In the genomic region with DNA sequence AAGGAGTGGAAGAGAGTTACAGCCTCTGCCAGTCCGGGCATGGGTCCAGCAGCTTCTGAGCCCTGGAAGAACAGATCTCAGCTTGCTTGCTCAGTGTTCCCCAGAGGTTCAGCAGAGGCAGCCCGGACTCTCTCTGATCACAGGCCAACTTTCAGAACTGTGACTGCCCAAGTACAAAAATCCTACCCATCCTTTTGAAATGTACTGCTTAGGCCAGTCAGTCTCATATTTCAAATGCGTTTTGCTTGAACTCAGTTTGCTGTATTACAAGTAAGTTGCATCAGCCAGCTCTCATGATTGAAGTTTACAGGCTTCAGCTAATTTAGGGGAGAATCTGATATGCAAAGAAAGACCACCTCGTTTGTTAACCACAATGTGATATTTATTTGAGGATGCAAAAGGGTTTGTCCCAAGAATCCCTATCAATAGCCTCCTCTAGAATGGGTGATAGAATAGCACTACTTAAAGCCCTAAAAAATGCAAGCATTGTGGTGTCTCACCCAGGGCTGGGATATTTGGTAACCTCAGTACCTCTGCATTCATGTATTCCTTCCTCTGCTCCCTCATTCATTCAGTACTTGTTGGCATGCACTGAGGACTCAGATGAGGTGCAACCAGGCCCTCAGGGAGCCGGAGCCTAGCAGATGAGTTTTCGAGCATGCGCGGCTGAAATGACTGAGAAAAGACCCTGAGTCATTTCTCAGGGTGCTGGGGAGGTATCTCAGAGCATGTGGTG, we compare ENCODE assay signal across 8 cellular contexts. TPM values are rescaled to one million over a fixed set of nuclear protein-coding genes. Genes with fewer than 3 reads are reported as not detected.
DNase-seq lines count a peak whose midpoint lies in the region; ATAC-seq and TF ChIP-seq lines count a peak whose summit lies in the region.

No MANE protein-coding gene starts in this region.

- TF ChIP-seq CTCF in mammary epithelial cell (conservative IDR thresholded peaks at IDR 0.05 in 1 of 2, IDR thresholded peaks at IDR 0.05 in 1 of 2; ENCODE audit: extremely low read depth in 1 of 2, insufficient read depth in 1 of 2, low read depth in 1 of 2, low read length in 2 of 2), result no peak

- H3K4me2 ChIP-seq in mammary epithelial cell (ENCODE audit: insufficient read depth, low read depth, low read length), result no peak overlapping the region

- ATAC-seq in GM18502 (IDR thresholded peaks at IDR 0.05; ENCODE audit: poor library complexity, unreplicated experiment) (peak; percentile 47), GM21528 (IDR thresholded peaks at IDR 0.05; ENCODE audit: low FRiP score, unreplicated experiment) (no peak)

- H3K9ac ChIP-seq in mammary epithelial cell (ENCODE audit: insufficient read depth, low read length), result no peak overlapping the region

- in situ Hi-C loops in mammary epithelial cell (cut with MboI; ENCODE audit: low sequenced_read_pairs in 2 of 2), result no loop called here

- 55% methylated on average over 8 of the region's 8 CpGs for WGBS in mammary epithelial cell (ENCODE audit: low coverage, missing lambda C conversion rate)

- no peaks in the 10 kb centered on the region for H3K4me1 ChIP-seq in mammary epithelial cell (ENCODE audit: insufficient read depth, low read length)

- H3K4me3 ChIP-seq in mammary epithelial cell (replicated peaks in 1 of 3; ENCODE audit: insufficient read depth in 1 of 3, low read depth in 2 of 3, low read length in 3 of 3), result no peak overlapping the region

- H2AFZ ChIP-seq in mammary epithelial cell (ENCODE audit: low read depth, low read length), result no peak overlapping the region

- H4K20me1 ChIP-seq in mammary epithelial cell (ENCODE audit: insufficient read depth, low read length), result no peaks in the 10 kb centered on the region

- no peaks in the 10 kb centered on the region for H3K27me3 ChIP-seq in mammary epithelial cell (ENCODE audit: insufficient read depth, low read length)

- intact Hi-C loops in mammary epithelial cell (cut with micrococcal nuclease), result no loop called here

- dilution Hi-C loops in mammary epithelial cell (cut with HindIII; ENCODE audit: low sequenced_read_pairs), result no loop called here

- DNase-seq in NCI-H2171 treated with DMSO at 0.1 percent for 48 hours (lab: John Stamatoyannopoulos, UW) (peak; percentile 68), mammary epithelial cell (peak; percentile 9), myocyte (ENCODE audit: low read depth) (peak; percentile 91), NCI-H748 (lab: John Stamatoyannopoulos, UW; ENCODE audit: unreplicated experiment) (no peak), DMS153 treated with DMSO at 0.1 percent for 48 hours (lab: John Stamatoyannopoulos, UW; ENCODE audit: unreplicated experiment) (no peak), activated T-cell treated with anti-CD3 and anti-CD28 coated beads for 4 hours (no peak)

- H3K9me3 ChIP-seq in mammary epithelial cell (replicated peaks; ENCODE audit: insufficient read depth, low read length), result no peaks in the 10 kb centered on the region

- peaks cover 29% of the 10 kb centered on the region for H3K36me3 ChIP-seq in mammary epithelial cell (ENCODE audit: insufficient read depth, low read length)

- H3K27ac ChIP-seq in mammary epithelial cell (ENCODE audit: insufficient read depth, low read depth, low read length), result peak overlapping the region; percentile 7

- CTCF ChIA-PET in mammary epithelial cell (lab: Charles Lee; ENCODE audit: low non-redundant PET), result no interaction called here

- BruUV-seq in mammary epithelial cell (replicated peaks; lab: Mats Ljungman, UMichigan), result no TSS peak

- H3K79me2 ChIP-seq in mammary epithelial cell (ENCODE audit: insufficient read depth, low read length), result peaks cover 57% of the 10 kb centered on the region

RNA-seq across cellular contexts. Expression of a gene that starts 7.0 kb away (rescaled TPM):
- total RNA-seq in mammary epithelial cell (10 to 100 TPM; 47.7 to 58.4 TPM), myocyte (112 and 136 TPM in 2 replicates)
- polyA plus RNA-seq in mammary epithelial cell, result 81.6 TPM
- 82.1 TPM for polyA minus RNA-seq in mammary epithelial cell
- 77.4 TPM for polyA plus RNA-seq in myocyte (2012)

RNA-seq across cellular contexts. Expression of a gene that starts 7.2 kb away (rescaled TPM):
- total RNA-seq in mammary epithelial cell (10 to 100 TPM; 19.8 to 27.8 TPM), myocyte (19.6 and 22.7 TPM in 2 replicates)
- polyA plus RNA-seq in mammary epithelial cell, result 7.5 TPM
- 29.5 TPM for polyA minus RNA-seq in mammary epithelial cell
- polyA plus RNA-seq in myocyte (2012), result 11.1 TPM

RNA-seq across cellular contexts. Expression of a gene that starts 15.1 kb away (rescaled TPM):
- total RNA-seq in mammary epithelial cell (not detected), myocyte (0.35 TPM in 1 of 2 replicates, not detected in the other)
- polyA plus RNA-seq in mammary epithelial cell, result 0.22 TPM
- not detected for polyA minus RNA-seq in mammary epithelial cell
- 0.93 TPM for polyA plus RNA-seq in myocyte (2012)

RNA-seq across cellular contexts. Expression of a gene that starts 42.9 kb away (rescaled TPM):
- total RNA-seq in mammary epithelial cell (100 to 1,000 TPM in 1 of 2 donors, 10 to 100 TPM in 1; 87.3 to 167 TPM), myocyte (86.1 and 174 TPM in 2 replicates)
- polyA plus RNA-seq in mammary epithelial cell, result 54.5 TPM
- polyA minus RNA-seq in mammary epithelial cell, result 82.9 TPM
- 70.2 TPM for polyA plus RNA-seq in myocyte (2012)

RNA-seq across cellular contexts. Expression of a gene that starts 45.6 kb away (rescaled TPM):
- total RNA-seq in mammary epithelial cell (under 1 TPM in 1 of 2 donors, not detected in 1; 0.38 TPM), myocyte (0.21 TPM in 2 replicates)
- not detected for polyA plus RNA-seq in mammary epithelial cell
- not detected for polyA minus RNA-seq in mammary epithelial cell
- 0.15 TPM for polyA plus RNA-seq in myocyte (2012)

Comparison
In these comparisons a context has a peak if more than half of its experiments do, and no peak if none do; other contexts are left out.
1. DNase-seq: peak in NCI-H2171 treated with DMSO at 0.1 percent for 48 hours (single experiment), mammary epithelial cell (single experiment) and myocyte (single experiment); none in NCI-H748 (single experiment), DMS153 treated with DMSO at 0.1 percent for 48 hours (single experiment) and activated T-cell treated with anti-CD3 and anti-CD28 coated beads for 4 hours (single experiment).